In genomic region chr10:27099916-27100799, GRCh38 we compare ENCODE assay signal across 8 cellular contexts. TPM values are rescaled to one million over a fixed set of nuclear protein-coding genes. Genes with fewer than 3 reads are reported as not detected.
DNase-seq lines count a peak whose midpoint lies in the region; ATAC-seq, FAIRE-seq and TF ChIP-seq lines count a peak whose summit lies in the region.

TSS of gene ANKRD26 (minus strand) at chr10:27100494. CDS start at chr10:27100326, 168 bp downstream.

- H2BK15ac ChIP-seq in H1 (ENCODE audit: low read length) (no peak within 1 kb of the TSS), mesenchymal stem cell (ENCODE audit: low read depth, poor library complexity, severe bottlenecking) (no peak within 1 kb of the TSS)

- H3K4me1 ChIP-seq in H1 (replicated peaks in 1 of 4; ENCODE audit: control insufficient read depth in 3 of 4, insufficient read depth in 4 of 4, low read length in 3 of 4): peaks cover 0 to 4% (median 0%) of the 10 kb centered on the region in 4 experiments; a peak in 2 of 7 replicates
- peaks cover 7% of the 10 kb centered on the region for H3K4me1 ChIP-seq in mesenchymal stem cell (ENCODE audit: control insufficient read depth, insufficient read depth, low read depth, low read length)

- H3K9ac ChIP-seq in H1 (replicated peaks in 1 of 4; ENCODE audit: extremely low read depth in 1 of 4, low read depth in 3 of 4, low read length in 3 of 4) (peak within 1 kb of the TSS in 3 of 4 experiments; percentile 65 to 78 (median 76); a peak in 6 of 7 replicates), mesenchymal stem cell (ENCODE audit: low read length) (peak within 1 kb of the TSS; percentile 96)

- H2BK120ac ChIP-seq in H1 (replicated peaks; ENCODE audit: low read depth, low read length): no peak within 1 kb of the TSS
- H2BK120ac ChIP-seq in mesenchymal stem cell (ENCODE audit: low read depth, low read length): peak within 1 kb of the TSS; percentile 88

- peak within 1 kb of the TSS; percentile 71 to 96 for H3K4me2 ChIP-seq in H1 (ENCODE audit: insufficient read depth in 1 of 2, low read depth in 2 of 2, low read length in 2 of 2)
- peak within 1 kb of the TSS; percentile 91 for H3K4me2 ChIP-seq in mesenchymal stem cell (ENCODE audit: low read length, poor library complexity, severe bottlenecking)

- no peaks in the 10 kb centered on the region for H4K20me1 ChIP-seq in H1 (replicated peaks in 1 of 2; ENCODE audit: control insufficient read depth in 1 of 2, insufficient read depth in 2 of 2, low read length in 2 of 2)

- H4K5ac ChIP-seq in H1 (ENCODE audit: insufficient read length, low read depth, low read length): peak within 1 kb of the TSS; percentile 75

- H3K14ac ChIP-seq in H1 (ENCODE audit: insufficient read length) (no peak within 1 kb of the TSS), mesenchymal stem cell (ENCODE audit: low read length in 2 of 2) (peak within 1 kb of the TSS in 1 of 2 experiments; percentile 95)

- POLR2A ChIA-PET in H1 (lab: Charles Lee; ENCODE audit: partially characterized antibody): interaction anchor here (1.3 to 1.6 kb wide), 4 partner anchors 10 to 54 kb away, joined by 3 to 5 read pairs (median 3); partner anchors contain the start of gene YME1L1

- peak within 1 kb of the TSS; percentile 84 for H3K27ac Mint-ChIP-seq in activated CD8-positive, alpha-beta memory T cell treated with anti-CD3 and anti-CD28 coated beads, Interleukin-2, amount 10 ng/mL, durations not matched to agents 7 days and 5 days

- H3K27me3 ChIP-seq in H1 (replicated peaks in 1 of 4; ENCODE audit: control insufficient read depth in 3 of 4, extremely low read depth in 1 of 4, insufficient read depth in 3 of 4, low read length in 3 of 4) (no peaks in the 10 kb centered on the region), mesenchymal stem cell (ENCODE audit: control insufficient read depth in 1 of 2, insufficient read depth in 1 of 2, low read length in 2 of 2) (no peaks in the 10 kb centered on the region)

- H3K4me3 Mint-ChIP-seq in activated CD8-positive, alpha-beta memory T cell treated with anti-CD3 and anti-CD28 coated beads, Interleukin-2, amount 10 ng/mL, durations not matched to agents 7 days and 5 days: peak within 1 kb of the TSS; percentile 79

- peak within 1 kb of the TSS; percentile 93 for H2AFZ ChIP-seq in H1 (ENCODE audit: low read length)
- peak within 1 kb of the TSS; percentile 86 for H2AFZ ChIP-seq in mesenchymal stem cell (ENCODE audit: low read depth, low read length)

- H3K79me2 ChIP-seq in H1 (ENCODE audit: control insufficient read depth in 1 of 2, insufficient read depth in 2 of 2, low read length in 2 of 2): no peaks in the 10 kb centered on the region

- H3K27me3 Mint-ChIP-seq in activated CD8-positive, alpha-beta memory T cell treated with anti-CD3 and anti-CD28 coated beads, Interleukin-2, amount 10 ng/mL, durations not matched to agents 7 days and 5 days: peaks cover 2% of the 10 kb centered on the region

- peak within 1 kb of the TSS; percentile 32 for H3K4ac ChIP-seq in H1 (replicated peaks; ENCODE audit: insufficient read length, low read depth, low read length)
- peak within 1 kb of the TSS in 1 of 2 experiments; percentile 86 for H3K4ac ChIP-seq in mesenchymal stem cell (ENCODE audit: low read depth in 1 of 2, low read length in 2 of 2)

- peak within 1 kb of the TSS; percentile 17; the same call in 1 of the 2 replicates for H4K8ac ChIP-seq in H1 (ENCODE audit: extremely low read depth, insufficient read depth, low read length)
- H4K8ac ChIP-seq in mesenchymal stem cell (ENCODE audit: low read length): peak within 1 kb of the TSS; percentile 86

- peak; percentile 63 for FAIRE-seq in H1 (lab: Jason Lieb, UNC)

- H3K9me3 Mint-ChIP-seq in activated CD8-positive, alpha-beta memory T cell treated with anti-CD3 and anti-CD28 coated beads, Interleukin-2, amount 10 ng/mL, durations not matched to agents 7 days and 5 days (ENCODE audit: low read depth): no peaks in the 10 kb centered on the region

- H3K79me1 ChIP-seq in H1 (ENCODE audit: low read depth, low read length) (no peaks in the 10 kb centered on the region; the same call in 1 of the 2 replicates), mesenchymal stem cell (replicated peaks; ENCODE audit: low read length, poor library complexity, severe bottlenecking) (peaks cover 16% of the 10 kb centered on the region)

- no peak within 1 kb of the TSS for H2BK20ac ChIP-seq in H1 (ENCODE audit: low read length)

- TF ChIP-seq CTCF in H1 (IDR thresholded peaks at IDR 0.05; ENCODE audit: control extremely low read depth in 1 of 3, insufficient read depth in 1 of 3, low read depth in 1 of 3, low read length in 3 of 3): no peak

- H3K56ac ChIP-seq in H1 (replicated peaks; ENCODE audit: insufficient read length, low read depth, low read length): no peak within 1 kb of the TSS

- no peak within 1 kb of the TSS for H3K23ac ChIP-seq in H1 (ENCODE audit: insufficient read length)
- peak within 1 kb of the TSS in 1 of 2 experiments; percentile 57 for H3K23ac ChIP-seq in mesenchymal stem cell (ENCODE audit: low read length in 2 of 2)

- H3K4me1 Mint-ChIP-seq in activated CD8-positive, alpha-beta memory T cell treated with anti-CD3 and anti-CD28 coated beads, Interleukin-2, amount 10 ng/mL, durations not matched to agents 7 days and 5 days: peaks cover 36% of the 10 kb centered on the region

- H3K4me3 ChIP-seq in H1 (ENCODE audit: extremely low read depth in 1 of 4, insufficient read depth in 2 of 4, low read depth in 3 of 4, low read length in 4 of 4) (peak within 1 kb of the TSS; percentile 66 to 95 (median 74)), mesenchymal stem cell (ENCODE audit: insufficient read depth in 1 of 2, low read depth in 1 of 2, low read length in 2 of 2) (peak within 1 kb of the TSS; percentile 73 to 94)

- peaks cover 11% of the 10 kb centered on the region for H3K36me3 Mint-ChIP-seq in activated CD8-positive, alpha-beta memory T cell treated with anti-CD3 and anti-CD28 coated beads, Interleukin-2, amount 10 ng/mL, durations not matched to agents 7 days and 5 days

- peak in 1 of 2 experiments; percentile 63; a peak in 1 of 3 replicates for TF ChIP-seq POLR2A in H1 (IDR thresholded peaks at IDR 0.05; ENCODE audit: control extremely low read depth in 1 of 2, low read depth in 2 of 2, low read length in 2 of 2)

- 5% methylated on average over 50 of the region's 65 CpGs; no CpG with 5 or more reads in 1 of the 2 experiments for WGBS in H1 (ENCODE audit: extremely low coverage in 1 of 2, insufficient coverage in 1 of 2, insufficient read length in 1 of 2, insufficient replicate concordance in 2 of 2, low coverage in 1 of 2, low lambda C conversion rate in 2 of 2, missing lambda C conversion rate in 1 of 2), 2 experiments
- 1% methylated on average over 65 of the region's 65 CpGs for WGBS in mesenchymal stem cell

- H4K91ac ChIP-seq in H1 (replicated peaks; ENCODE audit: insufficient read length, low read length) (no peak within 1 kb of the TSS), mesenchymal stem cell (ENCODE audit: low read length) (peak within 1 kb of the TSS; percentile 66)

- H2AK5ac ChIP-seq in H1 (ENCODE audit: low read depth, low read length): no peak within 1 kb of the TSS
- H2AK5ac ChIP-seq in mesenchymal stem cell (ENCODE audit: low read length, severe bottlenecking): no peak within 1 kb of the TSS

- H2BK5ac ChIP-seq in H1 (ENCODE audit: low read depth, low read length) (0 out of 2 replicates have a peak within 1 kb of the TSS, but pooled peaks have one; percentile 8), mesenchymal stem cell (ENCODE audit: low read depth, low read length, poor library complexity, severe bottlenecking) (no peak within 1 kb of the TSS)

- ATAC-seq in GM21360 (IDR thresholded peaks at IDR 0.05; ENCODE audit: unreplicated experiment): peak; percentile 69
- ATAC-seq in activated CD8-positive, alpha-beta memory T cell treated with anti-CD3 and anti-CD28 coated beads, Interleukin-2, amount 10 ng/mL, durations not matched to agents 7 days and 5 days: peak; percentile 80

- CTCF ChIA-PET in activated CD8-positive, alpha-beta memory T cell treated with anti-CD3 and anti-CD28 coated beads, Interleukin-2, amount 10 ng/mL, durations not matched to agents 7 days and 5 days (lab: Charles Lee): interaction anchor here (1.0 to 1.7 kb wide), 4 partner anchors 13 to 54 kb away, joined by 3 to 6 read pairs (median 5); partner anchors contain the start of gene YME1L1
- CTCF ChIA-PET in H1 (lab: Charles Lee; ENCODE audit: partially characterized antibody): interaction anchor here (0.8 to 1.4 kb wide), 4 partner anchors 9 to 257 kb away, joined by 3 to 4 read pairs (median 4); no protein-coding TSS in a partner anchor

- DNase-seq in COR-L47 (lab: John Stamatoyannopoulos, UW) (peak; percentile 90), HT1080 (ENCODE audit: low read depth) (peak; percentile 89), NOMO-1 (lab: John Stamatoyannopoulos, UW; ENCODE audit: unreplicated experiment in 2 of 2) (peak; percentile 84 to 95), H1 (ENCODE audit: low read depth in 1 of 2, low spot score in 2 of 2) (peak; percentile 93 to 97), mesenchymal stem cell (peak; percentile 97)
- peak; percentile 97 for DNase-seq in activated CD8-positive, alpha-beta memory T cell treated with anti-CD3 and anti-CD28 coated beads, Interleukin-2, amount 10 ng/mL, durations not matched to agents 7 days and 5 days
- peak; percentile 94 for DNase-seq in stimulated activated CD8-positive, alpha-beta memory T cell treated with anti-CD3 and anti-CD28 coated beads, Interleukin-12 subunit alpha, Interleukin-12 subunit beta, amount 100 ng/mL, for 24 hours (ENCODE audit: extremely low read depth)

- H3K23me2 ChIP-seq in H1 (ENCODE audit: low read depth, low read length): peaks cover 3% of the 10 kb centered on the region; the same call in 1 of the 2 replicates

- H3K18ac ChIP-seq in H1 (ENCODE audit: extremely low read depth, low read length): peak within 1 kb of the TSS; percentile 87
- peak within 1 kb of the TSS; percentile 77 to 93 for H3K18ac ChIP-seq in mesenchymal stem cell (ENCODE audit: low read depth in 1 of 2, low read length in 2 of 2)

- H3K9me3 ChIP-seq in H1 (ENCODE audit: insufficient read depth in 2 of 2, low read depth in 1 of 2, low read length in 1 of 2) (no peaks in the 10 kb centered on the region), mesenchymal stem cell (ENCODE audit: control insufficient read depth, low read length) (no peaks in the 10 kb centered on the region)

- peak within 1 kb of the TSS; percentile 67; the same call in 1 of the 2 replicates for H3K27ac ChIP-seq in H1 (ENCODE audit: low read depth, low read length)
- peak within 1 kb of the TSS; percentile 97 for H3K27ac ChIP-seq in mesenchymal stem cell (ENCODE audit: low read length, poor library complexity, severe bottlenecking)

- no peaks in the 10 kb centered on the region; a peak in 1 of 8 replicates for H3K36me3 ChIP-seq in H1 (ENCODE audit: control insufficient read depth in 2 of 4, insufficient read depth in 4 of 4, low read length in 3 of 4)
- peaks cover 3 to 4% of the 10 kb centered on the region in 2 experiments for H3K36me3 ChIP-seq in mesenchymal stem cell (ENCODE audit: control insufficient read depth in 1 of 2, insufficient read depth in 2 of 2, low read depth in 1 of 2, low read length in 2 of 2)

- TF ChIP-seq EP300 in H1 (IDR thresholded peaks at IDR 0.05; ENCODE audit: borderline replicate concordance in 1 of 2, low read depth in 2 of 2, low read length in 2 of 2): no peak

- no peak for TF ChIP-seq RAD21 in H1 (IDR thresholded peaks at IDR 0.05 in 1 of 2, conservative IDR thresholded peaks at IDR 0.05 in 1 of 2; ENCODE audit: low read depth in 2 of 2, low read length in 2 of 2)

- H2BK12ac ChIP-seq in H1 (ENCODE audit: low read depth, low read length) (no peak within 1 kb of the TSS), mesenchymal stem cell (ENCODE audit: low read length in 2 of 2) (peak within 1 kb of the TSS; percentile 18 to 38)

RNA-seq across cellular contexts. Expression of gene ANKRD26, which starts in this region (rescaled TPM):
- 4.8 and 7.3 TPM in 2 replicates for total RNA-seq in HT1080 (2014; rRNA removed; shearing (Covaris generic))
- polyA plus RNA-seq in HT1080 (2015; cell fraction: cytosol; rRNA removed): 2.9 and 4.4 TPM in 2 replicates
- polyA plus RNA-seq in HT1080 (2015; cell fraction: nucleus; rRNA removed): 8.0 and 10.1 TPM in 2 replicates
- total RNA-seq in activated CD8-positive, alpha-beta memory T cell treated with anti-CD3 and anti-CD28 coated beads, Interleukin-2, amount 10 ng/mL, durations not matched to agents 7 days and 5 days: 10 to 100 TPM; 10.7 to 11.1 TPM
- total RNA-seq in H1 (2021; fragmentation: NEBNext Ultra II Directional; extraction: Animal tissue kit (Norgen Biotek cat#: 25700)): 7.0 and 8.8 TPM in 2 replicates
- 0.66 and 1.3 TPM in 2 replicates for polyA plus RNA-seq in H1 (2011; rRNA removed)
- 1.2 TPM for polyA plus RNA-seq in H1 (2011; cell fraction: cytosol; rRNA removed)
- polyA plus RNA-seq in H1 (2011; cell fraction: nucleus; rRNA removed): 1.0 TPM
- 3.4 to 7.4 TPM (median 3.7 TPM) in 4 replicates for polyA plus RNA-seq in H1 (2012, experiment 1 of 2)
- 0.18 TPM for polyA plus RNA-seq in H1 (2012, experiment 2 of 2)
- 12.5 TPM for polyA plus RNA-seq in H1 (2013, experiment 1 of 2)
- 11.8 TPM for polyA plus RNA-seq in H1 (2013, experiment 2 of 2)
- polyA minus RNA-seq in H1 (2011; rRNA and poly(A)+ RNA removed): 1.7 and 5.8 TPM in 2 replicates
- polyA minus RNA-seq in H1 (2011; cell fraction: cytosol; rRNA and poly(A)+ RNA removed): 2.0 TPM
- polyA minus RNA-seq in H1 (2011; cell fraction: nucleus; rRNA and poly(A)+ RNA removed): 10.9 TPM
- 9.1 TPM for polyA plus RNA-seq in mesenchymal stem cell (2013, experiment 1 of 2)
- 8.0 TPM for polyA plus RNA-seq in mesenchymal stem cell (2013, experiment 2 of 2)

Comparison
In these comparisons a context has a peak if more than half of its experiments do, and no peak if none do; other contexts are left out.
1. Peak in every context shown above with its lines: DNase-seq, ATAC-seq, H3K4me3 ChIP-seq and H3K27ac ChIP-seq.